Comparison of ENCODE assay signal across 8 cellular contexts in the genomic region with DNA sequence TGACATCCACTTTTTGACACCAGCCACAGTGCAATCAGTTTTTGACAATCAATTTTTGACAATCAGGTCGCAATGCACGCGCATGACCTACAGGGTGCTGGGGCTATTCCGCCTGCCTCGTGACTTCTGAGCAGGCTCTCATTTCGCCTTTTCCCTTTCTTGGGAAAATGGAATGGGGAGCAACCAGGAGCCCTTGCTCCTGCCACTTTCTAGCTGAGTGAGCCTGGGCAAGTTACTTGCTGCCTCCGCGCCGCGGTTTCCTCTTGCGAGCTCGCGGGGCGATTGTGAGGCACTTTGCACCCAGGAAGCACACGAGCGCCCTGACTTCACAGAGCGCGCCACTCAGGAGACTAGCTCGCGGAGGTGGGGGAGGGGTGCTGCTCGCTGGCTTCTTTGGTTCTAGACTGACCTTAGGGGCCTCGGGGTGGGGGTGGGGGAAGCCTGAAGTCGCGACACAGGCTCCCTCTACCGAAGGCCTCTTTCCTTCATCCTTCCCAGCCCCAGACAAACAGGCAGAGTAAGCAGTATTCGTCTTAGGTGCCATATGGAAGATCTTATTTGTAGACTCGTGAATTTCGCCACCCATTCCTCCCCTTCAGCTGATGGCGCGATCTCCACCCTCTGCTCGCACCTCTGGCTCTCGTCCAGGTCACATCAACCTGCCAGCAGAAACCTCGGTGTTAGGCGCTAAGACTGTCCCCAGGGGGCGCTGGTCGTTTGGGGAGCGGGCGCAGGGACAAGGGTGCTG. TPM values are rescaled to one million over a fixed set of nuclear protein-coding genes. Genes with fewer than 3 reads are reported as not detected.
DNase-seq lines count a peak whose midpoint lies in the region; ATAC-seq and TF ChIP-seq lines count a peak whose summit lies in the region.

No MANE protein-coding gene starts in this region.

- peak overlapping the region; percentile 65 for H3K4me3 ChIP-seq in AG10803 (ENCODE audit: low read length)

- H3K27me3 ChIP-seq in foreskin keratinocyte, result no peaks in the 10 kb centered on the region

- H3K36me3 Mint-ChIP-seq in neural crest cell (ENCODE audit: low read depth), result no peaks in the 10 kb centered on the region

- TF ChIP-seq CTCF in AG10803 (conservative IDR thresholded peaks at IDR 0.05; ENCODE audit: low read length) (peak; percentile 84), foreskin keratinocyte (conservative IDR thresholded peaks at IDR 0.05) (peak; percentile 93), neural crest cell (conservative IDR thresholded peaks at IDR 0.05) (peak; percentile 82)

- no peaks in the 10 kb centered on the region for H3K27me3 Mint-ChIP-seq in neural crest cell (ENCODE audit: low read depth)
- H3K27me3 Mint-ChIP-seq in stimulated activated naive CD8-positive, alpha-beta T cell treated with anti-CD3 and anti-CD28 coated beads, Interleukin-15, amount 100 ng/mL, for 72 hours, result no peaks in the 10 kb centered on the region

- DNase-seq in AG10803 (ENCODE audit: low read depth) (peak; percentile 70), KG1 (lab: John Stamatoyannopoulos, UW) (peak; percentile 36), SHP77 treated with DMSO at 0.1 percent for 48 hours (lab: John Stamatoyannopoulos, UW) (peak; percentile 72), foreskin keratinocyte (peak; percentile 26 to 57), neural crest cell (ENCODE audit: low read depth, low spot score) (peak; percentile 73)
- peak; percentile 83 for DNase-seq in activated gamma-delta T cell treated with anti-CD3 and anti-CD28 coated beads, Interleukin-2, amount 50 U/mL, for 16 hours (ENCODE audit: low read depth)
- peak; percentile 87 to 90 for DNase-seq in stimulated activated naive CD8-positive, alpha-beta T cell treated with anti-CD3 and anti-CD28 coated beads, Interleukin-15, amount 100 ng/mL, for 72 hours

- H3K9me3 Mint-ChIP-seq in neural crest cell, result no peaks in the 10 kb centered on the region
- H3K9me3 Mint-ChIP-seq in stimulated activated naive CD8-positive, alpha-beta T cell treated with anti-CD3 and anti-CD28 coated beads, Interleukin-15, amount 100 ng/mL, for 72 hours, result no peaks in the 10 kb centered on the region

- peak overlapping the region; percentile 56 for H3K4me3 Mint-ChIP-seq in neural crest cell
- H3K4me3 Mint-ChIP-seq in stimulated activated naive CD8-positive, alpha-beta T cell treated with anti-CD3 and anti-CD28 coated beads, Interleukin-15, amount 100 ng/mL, for 72 hours, result peak overlapping the region; percentile 84

- H3K27ac Mint-ChIP-seq in neural crest cell (ENCODE audit: unreplicated experiment), result no peak overlapping the region
- H3K27ac Mint-ChIP-seq in stimulated activated naive CD8-positive, alpha-beta T cell treated with anti-CD3 and anti-CD28 coated beads, Interleukin-15, amount 100 ng/mL, for 72 hours, result peak overlapping the region; percentile 70 to 92

- peak; percentile 74 for ATAC-seq in GM19351 (IDR thresholded peaks at IDR 0.05; ENCODE audit: unreplicated experiment)
- ATAC-seq in foreskin keratinocyte, result peak; percentile 86
- ATAC-seq in stimulated activated naive CD8-positive, alpha-beta T cell treated with anti-CD3 and anti-CD28 coated beads, Interleukin-15, amount 100 ng/mL, for 72 hours, result peak; percentile 96

- no peaks in the 10 kb centered on the region for H3K4me1 ChIP-seq in foreskin keratinocyte

- peaks cover 13% of the 10 kb centered on the region for H3K4me1 Mint-ChIP-seq in neural crest cell
- H3K4me1 Mint-ChIP-seq in stimulated activated naive CD8-positive, alpha-beta T cell treated with anti-CD3 and anti-CD28 coated beads, Interleukin-15, amount 100 ng/mL, for 72 hours, result peaks cover 38% of the 10 kb centered on the region

- H3K27ac ChIP-seq in foreskin keratinocyte, result no peak overlapping the region

RNA-seq across cellular contexts. Expression of a gene that starts 4.6 kb away (rescaled TPM):
- total RNA-seq in foreskin keratinocyte (not detected in 2 replicates), neural crest cell (not detected in 2 replicates)
- polyA plus RNA-seq in foreskin keratinocyte, result not detected in 2 replicates

RNA-seq across cellular contexts. Expression of a gene that starts 10.6 kb away (rescaled TPM):
- total RNA-seq in foreskin keratinocyte (18.0 and 18.7 TPM in 2 replicates), neural crest cell (24.6 and 25.7 TPM in 2 replicates)
- 19.8 and 20.3 TPM in 2 replicates for polyA plus RNA-seq in foreskin keratinocyte

RNA-seq across cellular contexts. Expression of a gene that starts 25.3 kb away (rescaled TPM):
- total RNA-seq in foreskin keratinocyte (169 and 187 TPM in 2 replicates), neural crest cell (11.4 and 11.5 TPM in 2 replicates)
- 136 and 143 TPM in 2 replicates for polyA plus RNA-seq in foreskin keratinocyte

RNA-seq across cellular contexts. Expression of a gene that starts 34.6 kb away (rescaled TPM):
- total RNA-seq in foreskin keratinocyte, result 42.7 and 47.4 TPM in 2 replicates
- 60.6 and 68.0 TPM in 2 replicates for polyA plus RNA-seq in foreskin keratinocyte
- total RNA-seq in neural crest cell, result 18.1 and 18.2 TPM in 2 replicates

RNA-seq across cellular contexts. Expression of a gene that starts 42.4 kb away (rescaled TPM):
- 53.9 and 60.4 TPM in 2 replicates for total RNA-seq in foreskin keratinocyte
- 59.7 and 67.2 TPM in 2 replicates for polyA plus RNA-seq in foreskin keratinocyte
- total RNA-seq in neural crest cell, result 64.8 and 67.4 TPM in 2 replicates

Comparison
In these comparisons a context has a peak if more than half of its experiments do, and no peak if none do; other contexts are left out.
1. DNase-seq: peak in every context shown above with its lines; median percentile 88 in stimulated activated naive CD8-positive, alpha-beta T cell treated with anti-CD3 and anti-CD28 coated beads, Interleukin-15, amount 100 ng/mL, for 72 hours; 83 in activated gamma-delta T cell treated with anti-CD3 and anti-CD28 coated beads, Interleukin-2, amount 50 U/mL, for 16 hours; 73 in neural crest cell; 72 in SHP77 treated with DMSO at 0.1 percent for 48 hours; 70 in AG10803; 42 in foreskin keratinocyte; 36 in KG1.
2. RNA of a gene that starts 25.3 kb away (total RNA-seq): 169 to 187 TPM in foreskin keratinocyte; 11.4 to 11.5 TPM in neural crest cell; every median in the first group is over 10 times any median in the second.
3. Peak in every context shown above with its lines, with median percentiles within 50 percentile points of each other: CTCF ChIP-seq and ATAC-seq.